In the genomic region with DNA sequence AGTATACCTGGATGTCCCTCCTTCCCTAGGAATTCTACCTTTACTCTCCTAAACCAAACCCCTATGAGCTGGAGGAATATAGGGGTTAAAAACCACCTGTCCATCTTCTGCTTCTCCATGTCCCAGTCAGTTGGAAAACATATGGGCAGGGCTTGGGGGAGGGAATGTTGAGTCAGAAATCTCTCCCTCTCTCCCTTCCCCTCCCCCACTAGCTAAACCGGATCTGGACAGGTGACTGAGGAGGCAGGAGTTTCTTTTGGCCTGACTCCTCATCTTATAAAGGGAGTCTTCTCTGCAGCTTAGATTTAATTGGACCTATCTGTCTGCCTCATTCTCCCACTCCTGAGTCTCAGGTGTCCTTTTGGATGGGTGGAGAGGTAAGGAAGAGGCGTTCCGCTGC, we compare ENCODE assay signal across 13 cellular contexts. TPM values are rescaled to one million over a fixed set of nuclear protein-coding genes. Genes with fewer than 3 reads are reported as not detected.
DNase-seq lines count a peak whose midpoint lies in the region; TF ChIP-seq lines count a peak whose summit lies in the region.
"Had no signal": no experiment of that assay in that cellular context is flagged by ENCODE, and none has a peak within 500 bp of the region (broad histone marks: within the 10 kb centered on the region; RNA-seq: fewer than 3 reads in every experiment).

No MANE protein-coding gene starts in this region.

- in situ Hi-C loops in G401 (cut with HindIII; ENCODE audit: low sequenced_read_pairs) = no loop called here

- TF ChIP-seq POLR2A in breast epithelium (IDR thresholded peaks at IDR 0.05) = no peak

- H3K9me3 ChIP-seq in breast epithelium (no peaks in the 10 kb centered on the region), parathyroid adenoma (ENCODE audit: control insufficient read depth, low read length) (no peaks in the 10 kb centered on the region)
- H3K9me3 ChIP-seq: BLaER1 had no signal

- peak; percentile 43 for DNase-seq in HPDE6-E6E7 (ENCODE audit: extremely low spot score)
- peak; percentile 67 to 76 for DNase-seq in breast epithelium (ENCODE audit: low spot score in 2 of 2)
- DNase-seq in G401 (ENCODE audit: low spot score) = no peak
- no peak for DNase-seq in ecto neural progenitor cell (ENCODE audit: low spot score)
- DNase-seq in activated CD4-positive, CD25-positive, alpha-beta regulatory T cell (lab: John Stamatoyannopoulos, UW) = no peak
- DNase-seq: activated CD4-positive, CD25-positive, alpha-beta regulatory T cell treated with anti-CD3 and anti-CD28 coated beads, Interleukin-2, amount 50 U/mL, for 72 hours; activated T-cell treated with anti-CD3 and anti-CD28 coated beads, Interleukin-2, amount 50 U/mL, for 48 hours; GDM1; head of caudate nucleus; NCI-H1436 treated with DMSO at 0.1 percent for 48 hours; NCI-H774 had no signal

- intact Hi-C loops in breast epithelium (cut with DNase I; ENCODE audit: low total_unique reads) = no loop called here

- H3K4me3 ChIP-seq in breast epithelium = no peak overlapping the region
- H3K4me3 ChIP-seq in parathyroid adenoma (ENCODE audit: low read depth, low read length) = no peak overlapping the region
- H3K4me3 ChIP-seq: BLaER1 had no signal

- H3K27ac ChIP-seq in breast epithelium = peak overlapping the region; percentile 71 to 81
- H3K27ac ChIP-seq in parathyroid adenoma = no peak overlapping the region
- H3K27ac ChIP-seq: BLaER1 had no signal

- TF ChIP-seq CTCF in breast epithelium (IDR thresholded peaks at IDR 0.05) (no peak), parathyroid adenoma (IDR thresholded peaks at IDR 0.05) (no peak)

- H3K79me2 ChIP-seq in parathyroid adenoma = no peaks in the 10 kb centered on the region

- no peak overlapping the region for H3K9ac ChIP-seq in parathyroid adenoma
- H3K9ac ChIP-seq: BLaER1 had no signal

- no peak overlapping the region for H2AFZ ChIP-seq in parathyroid adenoma

- H3K4me2 ChIP-seq in parathyroid adenoma (ENCODE audit: low read length) = peak overlapping the region; percentile 37
- H3K4me2 ChIP-seq: BLaER1 had no signal

- H3K27me3 ChIP-seq in breast epithelium (no peaks in the 10 kb centered on the region), parathyroid adenoma (ENCODE audit: control insufficient read depth, insufficient read depth, low read length) (no peaks in the 10 kb centered on the region)

- H3K36me3 ChIP-seq in breast epithelium = no peaks in the 10 kb centered on the region
- no peaks in the 10 kb centered on the region for H3K36me3 ChIP-seq in parathyroid adenoma (ENCODE audit: control insufficient read depth, insufficient read depth, low read length)
- H3K36me3 ChIP-seq: BLaER1 had no signal

- H3K4me1 ChIP-seq in breast epithelium (peaks cover 0 to 9% of the 10 kb centered on the region in 2 donors), parathyroid adenoma (peaks cover 5% of the 10 kb centered on the region)

RNA-seq across cellular contexts. Expression of gene ERBB3, which starts 6.1 kb away (rescaled TPM):
- total RNA-seq in breast epithelium = 100 to 1,000 TPM in 2 of 3 donors, under 1 TPM in 1; 0.48 to 187 (median 119) TPM
- 4.3 and 17.4 TPM in 2 replicates for total RNA-seq in G401 (2014; rRNA removed; shearing (Covaris generic))

RNA-seq across cellular contexts. Expression of gene PA2G4, which starts 18.3 kb away (rescaled TPM):
- total RNA-seq in breast epithelium = 100 to 1,000 TPM in 2 of 3 donors, 10 to 100 TPM in 1; 94.4 to 134 (median 116) TPM
- total RNA-seq in G401 (2014; rRNA removed; shearing (Covaris generic)) = 357 and 451 TPM in 2 replicates

RNA-seq across cellular contexts. Expression of gene RPL41, which starts 30.3 kb away (rescaled TPM):
- 1,000 to 10,000 TPM; 3,675 to 5,580 (median 4,429) TPM for total RNA-seq in breast epithelium
- 3,225 and 5,126 TPM in 2 replicates for total RNA-seq in G401 (2014; rRNA removed; shearing (Covaris generic))

RNA-seq across cellular contexts. Expression of gene ZC3H10, which starts 32.0 kb away (rescaled TPM):
- 1 to 10 TPM; 3.6 to 4.8 (median 4.7) TPM for total RNA-seq in breast epithelium
- total RNA-seq in G401 (2014; rRNA removed; shearing (Covaris generic)) = 2.9 and 3.3 TPM in 2 replicates

RNA-seq across cellular contexts. Expression of gene ESYT1, which starts 42.0 kb away (rescaled TPM):
- 100 to 1,000 TPM; 132 to 243 (median 146) TPM for total RNA-seq in breast epithelium
- 108 and 114 TPM in 2 replicates for total RNA-seq in G401 (2014; rRNA removed; shearing (Covaris generic))

Comparison
In these comparisons a context has a peak if more than half of its experiments do, and no peak if none do; other contexts are left out.
1. DNase-seq: peak in HPDE6-E6E7 (single experiment) and breast epithelium (2 of 2); none in G401 (single experiment), ecto neural progenitor cell (single experiment) and activated CD4-positive, CD25-positive, alpha-beta regulatory T cell (0 of 4).